ENCODE assay signal across 20 cellular contexts in genomic region chr12:127531561-127531960, GRCh38.
"Had no signal": no experiment of that assay in that cellular context is flagged by ENCODE, and none has a peak within 500 bp of the region (broad histone marks: within the 10 kb centered on the region; RNA-seq: fewer than 3 reads in every experiment).

No MANE protein-coding gene starts in this region.

- ATAC-seq: activated T-cell treated with anti-CD3 and anti-CD28 coated beads, Interleukin-2, amount 50 U/mL, for 72 hours; foreskin keratinocyte; left cardiac atrium; naive thymus-derived CD4-positive, alpha-beta T cell had no signal

- H3K4me3 Mint-ChIP-seq: activated CD4-positive, alpha-beta memory T cell treated with anti-CD3 and anti-CD28 coated beads for 36 hours; activated naive CD4-positive, alpha-beta T cell treated with anti-CD3 and anti-CD28 coated beads, Interleukin-2, amount 10 ng/mL, durations not matched to agents 7 days and 5 days; activated T-cell treated with anti-CD3 and anti-CD28 coated beads, Interleukin-2, amount 50 U/mL, for 72 hours; naive thymus-derived CD4-positive, alpha-beta T cell; neural crest cell; type B pancreatic cell had no signal

- H3K27ac Mint-ChIP-seq: activated CD4-positive, alpha-beta memory T cell treated with anti-CD3 and anti-CD28 coated beads for 36 hours; activated naive CD4-positive, alpha-beta T cell treated with anti-CD3 and anti-CD28 coated beads, Interleukin-2, amount 10 ng/mL, durations not matched to agents 7 days and 5 days; activated T-cell treated with anti-CD3 and anti-CD28 coated beads, Interleukin-2, amount 50 U/mL, for 72 hours; naive thymus-derived CD4-positive, alpha-beta T cell; type B pancreatic cell had no signal

- H3K36me3 ChIP-seq: cardiac muscle cell, prostate gland, thoracic aorta, vagina had no signal

- DNase-seq: activated CD4-positive, alpha-beta memory T cell treated with anti-CD3 and anti-CD28 coated beads for 36 hours; activated CD4-positive, alpha-beta T cell treated with anti-CD3 and anti-CD28 coated beads for 48 hours; activated CD4-positive, CD25-positive, alpha-beta regulatory T cell; activated effector memory CD4-positive, alpha-beta T cell treated with anti-CD3 and anti-CD28 coated beads, Interleukin-2, amount 50 U/mL, for 16 hours; activated naive CD4-positive, alpha-beta T cell treated with anti-CD3 and anti-CD28 coated beads, Interleukin-2, amount 10 ng/mL, durations not matched to agents 7 days and 5 days; activated T-cell treated with anti-CD3 and anti-CD28 coated beads, Interleukin-2, amount 50 U/mL, for 72 hours; amygdala; foreskin keratinocyte; left cardiac atrium; mesenchymal stem cell; naive thymus-derived CD4-positive, alpha-beta T cell; stimulated activated CD4-positive, alpha-beta T cell treated with anti-CD3 and anti-CD28 coated beads, Interleukin-4, amount 100 ng/mL, for 24 hours; stimulated activated naive CD4-positive, alpha-beta T cell treated with Interleukin-2 at 50 U/mL for 16 hours; T1000 had no signal

- H3K4me1 ChIP-seq: foreskin keratinocyte, prostate gland, vagina had no signal

- H3K9me3 Mint-ChIP-seq: activated CD4-positive, alpha-beta memory T cell treated with anti-CD3 and anti-CD28 coated beads for 36 hours; activated naive CD4-positive, alpha-beta T cell treated with anti-CD3 and anti-CD28 coated beads, Interleukin-2, amount 10 ng/mL, durations not matched to agents 7 days and 5 days; neural crest cell; type B pancreatic cell had no signal

- H3K4me1 Mint-ChIP-seq: activated naive CD4-positive, alpha-beta T cell treated with anti-CD3 and anti-CD28 coated beads, Interleukin-2, amount 10 ng/mL, durations not matched to agents 7 days and 5 days; neural crest cell had no signal

- H3K27me3 ChIP-seq: cardiac muscle cell, foreskin keratinocyte, vagina had no signal

- H3K36me3 Mint-ChIP-seq: activated CD4-positive, alpha-beta memory T cell treated with anti-CD3 and anti-CD28 coated beads for 36 hours; activated naive CD4-positive, alpha-beta T cell treated with anti-CD3 and anti-CD28 coated beads, Interleukin-2, amount 10 ng/mL, durations not matched to agents 7 days and 5 days; type B pancreatic cell had no signal

- H3K9me3 ChIP-seq: prostate gland, thoracic aorta, vagina had no signal

- H3K27ac ChIP-seq: cardiac muscle cell, foreskin keratinocyte, prostate gland, thoracic aorta, vagina had no signal

- H3K4me3 ChIP-seq: cardiac muscle cell, prostate gland, thoracic aorta, vagina had no signal

- H3K27me3 Mint-ChIP-seq: activated CD4-positive, alpha-beta memory T cell treated with anti-CD3 and anti-CD28 coated beads for 36 hours had no signal
